1 cellular context compared by ENCODE assay signal in genomic region chr10:21574514-21574913, GRCh38. TPM values are rescaled to one million over a fixed set of nuclear protein-coding genes. Genes with fewer than 3 reads are reported as not detected.
"Had no signal": no experiment of that assay in that cellular context is flagged by ENCODE, and none has a peak within 500 bp of the region (broad histone marks: within the 10 kb centered on the region; RNA-seq: fewer than 3 reads in every experiment).

No MANE protein-coding gene starts in this region.

RNA-seq across cellular contexts. Expression of gene SKIDA1, which starts 49.0 kb away (rescaled TPM):
- total RNA-seq: activated T-cell treated with anti-CD3 and anti-CD28 coated beads, Interleukin-2, amount 50 U/mL, for 4 hours had no signal
